In genomic region chr15:40441012-40441735, GRCh38 we compare ENCODE assay signal across 8 cellular contexts. TPM values are rescaled to one million over a fixed set of nuclear protein-coding genes. Genes with fewer than 3 reads are reported as not detected.
DNase-seq lines count a peak whose midpoint lies in the region; ATAC-seq, FAIRE-seq and TF ChIP-seq lines count a peak whose summit lies in the region.

No MANE protein-coding gene starts in this region.

- no peaks in the 10 kb centered on the region for H3K9me3 Mint-ChIP-seq in activated naive CD8-positive, alpha-beta T cell treated with anti-CD3 and anti-CD28 coated beads, Interleukin-2, amount 50 U/mL, for 24 hours

- TF ChIP-seq EP300 in suprapubic skin (IDR thresholded peaks at IDR 0.05) = no peak

- peak overlapping the region in 1 of 2 donors; percentile 53 for H3K4me3 ChIP-seq in kidney (ENCODE audit: low read length in 2 of 2)
- H3K4me3 ChIP-seq in suprapubic skin = peak overlapping the region; percentile 93

- H3K36me3 ChIP-seq in kidney (ENCODE audit: control insufficient read depth in 1 of 2, insufficient read depth in 2 of 2, low read length in 2 of 2) (no peaks in the 10 kb centered on the region), suprapubic skin (no peaks in the 10 kb centered on the region)

- TF ChIP-seq CTCF in kidney (IDR thresholded peaks at IDR 0.05; ENCODE audit: borderline replicate concordance, extremely low read depth, insufficient read depth) = no peak
- no peak for TF ChIP-seq CTCF in suprapubic skin (IDR thresholded peaks at IDR 0.05)

- WGBS in suprapubic skin = under 1% methylated on average over 37 of the region's 117 CpGs

- no peak for FAIRE-seq in kidney (lab: Jason Lieb, UNC)

- DNase-seq in COR-L47 (lab: John Stamatoyannopoulos, UW) (peak; percentile 80), kidney (peak; percentile 86), suprapubic skin (ENCODE audit: low spot score in 2 of 2) (no peak), NCI-H524 treated with DMSO at 0.1 percent for 48 hours (lab: John Stamatoyannopoulos, UW) (no peak)
- no peak for DNase-seq in activated naive CD8-positive, alpha-beta T cell treated with anti-CD3 and anti-CD28 coated beads, Interleukin-2, amount 50 U/mL, for 24 hours
- no peak for DNase-seq in activated effector memory CD4-positive, alpha-beta T cell treated with anti-CD3 and anti-CD28 coated beads, Interleukin-2, amount 50 U/mL, for 16 hours

- ATAC-seq in GM19452 (IDR thresholded peaks at IDR 0.05; ENCODE audit: unreplicated experiment) = peak; percentile 18
- peak; percentile 17 for ATAC-seq in HG03469 (IDR thresholded peaks at IDR 0.05; ENCODE audit: unreplicated experiment)
- peak; percentile 44 for ATAC-seq in activated naive CD8-positive, alpha-beta T cell treated with anti-CD3 and anti-CD28 coated beads, Interleukin-2, amount 50 U/mL, for 24 hours

- peak overlapping the region; percentile 84 for H3K4me3 Mint-ChIP-seq in activated naive CD8-positive, alpha-beta T cell treated with anti-CD3 and anti-CD28 coated beads, Interleukin-2, amount 50 U/mL, for 24 hours

- H3K9me3 ChIP-seq in kidney (ENCODE audit: control insufficient read depth in 1 of 2, low read length in 2 of 2) = no peaks in the 10 kb centered on the region
- H3K9me3 ChIP-seq in suprapubic skin = no peaks in the 10 kb centered on the region

- peaks cover 17% of the 10 kb centered on the region for H3K27me3 ChIP-seq in suprapubic skin

- intact Hi-C loops in kidney (cut with DNase I) = no loop called here

- no peak overlapping the region for H3K27ac ChIP-seq in kidney (ENCODE audit: low read depth in 2 of 2, low read length in 2 of 2)
- no peak overlapping the region for H3K27ac ChIP-seq in suprapubic skin

- H3K4me1 Mint-ChIP-seq in activated naive CD8-positive, alpha-beta T cell treated with anti-CD3 and anti-CD28 coated beads, Interleukin-2, amount 50 U/mL, for 24 hours = peaks cover 57% of the 10 kb centered on the region

- H3K27ac Mint-ChIP-seq in activated naive CD8-positive, alpha-beta T cell treated with anti-CD3 and anti-CD28 coated beads, Interleukin-2, amount 50 U/mL, for 24 hours = no peak overlapping the region

- H3K27me3 Mint-ChIP-seq in activated naive CD8-positive, alpha-beta T cell treated with anti-CD3 and anti-CD28 coated beads, Interleukin-2, amount 50 U/mL, for 24 hours = peaks cover 30% of the 10 kb centered on the region

- H3K9ac ChIP-seq in kidney (ENCODE audit: low read length in 2 of 2) = no peak overlapping the region

- H3K4me1 ChIP-seq in kidney (ENCODE audit: control insufficient read depth in 1 of 2, insufficient read depth in 1 of 2, low read depth in 1 of 2, low read length in 2 of 2) = peaks cover 0 to 26% of the 10 kb centered on the region in 2 donors
- peaks cover 63% of the 10 kb centered on the region for H3K4me1 ChIP-seq in suprapubic skin

- TF ChIP-seq POLR2A in suprapubic skin (IDR thresholded peaks at IDR 0.05) = no peak

- H3K36me3 Mint-ChIP-seq in activated naive CD8-positive, alpha-beta T cell treated with anti-CD3 and anti-CD28 coated beads, Interleukin-2, amount 50 U/mL, for 24 hours (ENCODE audit: low read depth) = peaks cover 2% of the 10 kb centered on the region

RNA-seq across cellular contexts. Expression of gene BAHD1, which starts 0.4 kb away (rescaled TPM):
- total RNA-seq in kidney (28.4 TPM), suprapubic skin (10 to 100 TPM; 16.8 to 24.6 (median 19.2) TPM)
- polyA plus RNA-seq in kidney (ENCODE audit: insufficient read depth, low read depth, low replicate concordance) = 13.3 TPM

RNA-seq across cellular contexts. Expression of gene CHST14, which starts 29.6 kb away (rescaled TPM):
- total RNA-seq in kidney (14.3 TPM), suprapubic skin (10 to 100 TPM in 1 of 4 donors, 1 to 10 TPM in 3; 6.9 to 13.6 (median 8.3) TPM)
- polyA plus RNA-seq in kidney (ENCODE audit: insufficient read depth, low read depth, low replicate concordance) = 11.9 TPM

RNA-seq across cellular contexts. Expression of gene IVD, which starts 35.6 kb away (rescaled TPM):
- 76.9 TPM for total RNA-seq in kidney
- 83.0 TPM for polyA plus RNA-seq in kidney (ENCODE audit: insufficient read depth, low read depth, low replicate concordance)
- total RNA-seq in suprapubic skin = 10 to 100 TPM in 2 of 4 donors, 1 to 10 TPM in 2; 7.7 to 18.3 (median 13.3) TPM

RNA-seq across cellular contexts. Expression of gene KNSTRN, which starts 58.7 kb away (rescaled TPM):
- total RNA-seq in kidney (7.4 TPM), suprapubic skin (10 to 100 TPM; 13.5 to 24.3 (median 18.9) TPM)
- polyA plus RNA-seq in kidney (ENCODE audit: insufficient read depth, low read depth, low replicate concordance) = 5.5 TPM

Comparison
In these comparisons a context has a peak if more than half of its experiments do, and no peak if none do; other contexts are left out.
1. DNase-seq: peak in COR-L47 (single experiment) and kidney (single experiment); none in activated naive CD8-positive, alpha-beta T cell treated with anti-CD3 and anti-CD28 coated beads, Interleukin-2, amount 50 U/mL, for 24 hours (single experiment), suprapubic skin (0 of 2), NCI-H524 treated with DMSO at 0.1 percent for 48 hours (single experiment) and activated effector memory CD4-positive, alpha-beta T cell treated with anti-CD3 and anti-CD28 coated beads, Interleukin-2, amount 50 U/mL, for 16 hours (single experiment).
2. Peak in every context shown above with its lines, with median percentiles within 50 percentile points of each other: ATAC-seq.